In the genomic region with DNA sequence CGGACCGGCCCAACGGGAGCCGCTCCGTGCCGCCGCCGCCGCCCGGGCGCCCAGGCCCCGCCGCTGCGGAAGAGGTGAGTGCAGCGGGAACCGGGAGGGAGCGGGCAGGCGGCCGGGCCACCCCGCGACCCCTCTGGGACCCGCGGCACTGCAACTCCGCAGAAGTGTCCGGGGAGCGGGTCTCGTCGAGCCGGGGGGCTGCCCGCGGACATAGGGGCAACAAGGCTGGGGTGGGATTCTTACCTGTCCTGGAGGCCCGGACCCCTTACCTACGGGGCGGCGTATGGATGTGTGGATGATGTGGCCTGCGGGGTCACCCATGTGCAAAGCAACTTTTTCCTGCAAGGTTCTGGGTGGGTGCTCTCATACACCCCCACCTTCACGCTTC, we compare ENCODE assay signal across 9 cellular contexts. TPM values are rescaled to one million over a fixed set of nuclear protein-coding genes. Genes with fewer than 3 reads are reported as not detected.
DNase-seq lines count a peak whose midpoint lies in the region; ATAC-seq, FAIRE-seq and TF ChIP-seq lines count a peak whose summit lies in the region.
"Had no signal": no experiment of that assay in that cellular context is flagged by ENCODE, and none has a peak within 500 bp of the region (broad histone marks: within the 10 kb centered on the region; RNA-seq: fewer than 3 reads in every experiment).

No MANE protein-coding gene starts in this region.

- peaks cover 3% of the 10 kb centered on the region for H3K9me3 ChIP-seq in iPS-18c (ENCODE audit: control insufficient read depth, insufficient read depth, low read length)

- H3K27me3 Mint-ChIP-seq in HFFc6 (ENCODE audit: insufficient read depth): peaks cover 6% of the 10 kb centered on the region
- peaks cover 33% of the 10 kb centered on the region for H3K27me3 Mint-ChIP-seq in activated T-helper 2 cell treated with anti-CD3 and anti-CD28 coated beads, Interferon-gamma antibody, Interleukin-2, Interleukin-4, amounts not matched to agents 10 μg/mL and 5 μg/mL and 100 μg/mL, durations not matched to agents 14 hours and 24 hours and 36 hours (ENCODE audit: low read depth)
- H3K27me3 Mint-ChIP-seq in stimulated activated naive B cell treated with anti-CD40 and anti-IgM and Interleukin-4, amounts not matched to agents 10 μg/mL and 1 μg/mL and 100 μg/mL, for 72 hours: peaks cover 42% of the 10 kb centered on the region in 2 donors

- ATAC-seq in stimulated activated naive B cell treated with anti-CD40 and anti-IgM and Interleukin-4, amounts not matched to agents 10 μg/mL and 1 μg/mL and 100 μg/mL, for 72 hours (replicated peaks): no peak
- ATAC-seq in HG02852 (IDR thresholded peaks at IDR 0.05; ENCODE audit: unreplicated experiment): no peak

- FAIRE-seq in GM12891 (lab: Jason Lieb, UNC): no peak

- H3K36me3 Mint-ChIP-seq in HFFc6 (ENCODE audit: low read depth): no peaks in the 10 kb centered on the region
- H3K36me3 Mint-ChIP-seq in activated T-helper 2 cell treated with anti-CD3 and anti-CD28 coated beads, Interferon-gamma antibody, Interleukin-2, Interleukin-4, amounts not matched to agents 10 μg/mL and 5 μg/mL and 100 μg/mL, durations not matched to agents 14 hours and 24 hours and 36 hours (ENCODE audit: low read depth): no peaks in the 10 kb centered on the region
- H3K36me3 Mint-ChIP-seq in stimulated activated naive B cell treated with anti-CD40 and anti-IgM and Interleukin-4, amounts not matched to agents 10 μg/mL and 1 μg/mL and 100 μg/mL, for 72 hours: no peaks in the 10 kb centered on the region

- DNase-seq in HFFc6 (no peak), GM12891 (ENCODE audit: insufficient read length, low spot score) (no peak), DMS53 (lab: John Stamatoyannopoulos, UW) (no peak), G401 (ENCODE audit: low spot score) (no peak)
- no peak for DNase-seq in activated T-helper 2 cell treated with anti-CD3 and anti-CD28 coated beads, Interferon-gamma antibody, Interleukin-2, Interleukin-4, amounts not matched to agents 10 μg/mL and 5 μg/mL and 100 μg/mL, durations not matched to agents 14 hours and 24 hours and 36 hours (ENCODE audit: low spot score)
- no peak for DNase-seq in stimulated activated naive B cell treated with anti-CD40 and anti-IgM and Interleukin-4, amounts not matched to agents 10 μg/mL and 1 μg/mL and 100 μg/mL, for 72 hours

- no peaks in the 10 kb centered on the region for H3K9me3 Mint-ChIP-seq in HFFc6
- no peaks in the 10 kb centered on the region for H3K9me3 Mint-ChIP-seq in activated T-helper 2 cell treated with anti-CD3 and anti-CD28 coated beads, Interferon-gamma antibody, Interleukin-2, Interleukin-4, amounts not matched to agents 10 μg/mL and 5 μg/mL and 100 μg/mL, durations not matched to agents 14 hours and 24 hours and 36 hours
- H3K9me3 Mint-ChIP-seq in stimulated activated naive B cell treated with anti-CD40 and anti-IgM and Interleukin-4, amounts not matched to agents 10 μg/mL and 1 μg/mL and 100 μg/mL, for 72 hours: no peaks in the 10 kb centered on the region

- in situ Hi-C loops in G401 (cut with HindIII; ENCODE audit: low sequenced_read_pairs): no loop called here

- no peak for TF ChIP-seq POLR2A in GM12891 (IDR thresholded peaks at IDR 0.05; ENCODE audit: low read depth, low read length)

- TF ChIP-seq CTCF in HFFc6 (IDR thresholded peaks at IDR 0.05): no peak

- H3K4me3 Mint-ChIP-seq in HFFc6: peak overlapping the region; percentile 88
- peak overlapping the region; percentile 71 for H3K4me3 Mint-ChIP-seq in activated T-helper 2 cell treated with anti-CD3 and anti-CD28 coated beads, Interferon-gamma antibody, Interleukin-2, Interleukin-4, amounts not matched to agents 10 μg/mL and 5 μg/mL and 100 μg/mL, durations not matched to agents 14 hours and 24 hours and 36 hours (ENCODE audit: low read depth)
- H3K4me3 Mint-ChIP-seq in stimulated activated naive B cell treated with anti-CD40 and anti-IgM and Interleukin-4, amounts not matched to agents 10 μg/mL and 1 μg/mL and 100 μg/mL, for 72 hours: peak overlapping the region; percentile 63 to 68

- intact Hi-C loops in activated T-helper 2 cell treated with anti-CD3 and anti-CD28 coated beads, Interferon-gamma antibody, Interleukin-2, Interleukin-4, amounts not matched to agents 10 μg/mL and 5 μg/mL and 100 μg/mL, durations not matched to agents 14 hours and 24 hours and 36 hours (cut with micrococcal nuclease): no loop called here

- H3K4me1 Mint-ChIP-seq in HFFc6 (ENCODE audit: low read depth): peaks cover 41% of the 10 kb centered on the region
- peaks cover 5% of the 10 kb centered on the region for H3K4me1 Mint-ChIP-seq in activated T-helper 2 cell treated with anti-CD3 and anti-CD28 coated beads, Interferon-gamma antibody, Interleukin-2, Interleukin-4, amounts not matched to agents 10 μg/mL and 5 μg/mL and 100 μg/mL, durations not matched to agents 14 hours and 24 hours and 36 hours (ENCODE audit: low read depth)
- H3K4me1 Mint-ChIP-seq in stimulated activated naive B cell treated with anti-CD40 and anti-IgM and Interleukin-4, amounts not matched to agents 10 μg/mL and 1 μg/mL and 100 μg/mL, for 72 hours: peaks cover 12 to 18% of the 10 kb centered on the region in 2 donors

- H3K4me3 ChIP-seq in iPS-18c (ENCODE audit: insufficient read depth, low read depth, low read length): peak overlapping the region; percentile 71

- peak overlapping the region; percentile 67; the same call in 1 of the 2 replicates for H3K27ac Mint-ChIP-seq in HFFc6
- H3K27ac Mint-ChIP-seq in activated T-helper 2 cell treated with anti-CD3 and anti-CD28 coated beads, Interferon-gamma antibody, Interleukin-2, Interleukin-4, amounts not matched to agents 10 μg/mL and 5 μg/mL and 100 μg/mL, durations not matched to agents 14 hours and 24 hours and 36 hours: no peak overlapping the region
- peak overlapping the region; percentile 48 for H3K27ac Mint-ChIP-seq in stimulated activated naive B cell treated with anti-CD40 and anti-IgM and Interleukin-4, amounts not matched to agents 10 μg/mL and 1 μg/mL and 100 μg/mL, for 72 hours

TF ChIP-seq in GM12891, 5 proteins besides CTCF, POLR2A, EP300 and RAD21:
- TF ChIP-seq SPI1 (IDR thresholded peaks at IDR 0.05; ENCODE audit: low read depth, low read length): no peak
- TF ChIP-seq POLR2AphosphoS5 (IDR thresholded peaks at IDR 0.05; ENCODE audit: low read depth, low read length): no peak
- TF ChIP-seq POU2F2 (IDR thresholded peaks at IDR 0.05; ENCODE audit: low read depth, low read length): no peak
- TF ChIP-seq PAX5 (IDR thresholded peaks at IDR 0.05; ENCODE audit: insufficient read depth, low read length, severe bottlenecking): no peak
- no peak for TF ChIP-seq TAF1 (IDR thresholded peaks at IDR 0.05; ENCODE audit: low read depth, low read length)

RNA-seq across cellular contexts. Expression of gene SEMA3F, which starts 0.4 kb away (rescaled TPM):
- 10 to 100 TPM; 20.5 to 35.6 (median 22.8) TPM for total RNA-seq in HFFc6 (2021; fragmentation: NEBNext Ultra II Directional; extraction: Animal tissue kit (Norgen Biotek cat#: 25700))
- 0.11 and 0.21 TPM in 2 replicates for total RNA-seq in activated T-helper 2 cell treated with anti-CD3 and anti-CD28 coated beads, Interferon-gamma antibody, Interleukin-2, Interleukin-4, amounts not matched to agents 10 μg/mL and 5 μg/mL and 100 μg/mL, durations not matched to agents 14 hours and 24 hours and 36 hours
- 0.19 TPM for polyA plus RNA-seq in GM12891 (2012; ENCODE audit: low read depth, missing spikeins)
- total RNA-seq in G401 (2014; rRNA removed; shearing (Covaris generic)): 46.9 and 55.8 TPM in 2 replicates

RNA-seq across cellular contexts. Expression of gene GNAT1, which starts 35.9 kb away (rescaled TPM):
- total RNA-seq in HFFc6 (2021; fragmentation: NEBNext Ultra II Directional; extraction: Animal tissue kit (Norgen Biotek cat#: 25700)): not detected
- not detected in 2 replicates for total RNA-seq in activated T-helper 2 cell treated with anti-CD3 and anti-CD28 coated beads, Interferon-gamma antibody, Interleukin-2, Interleukin-4, amounts not matched to agents 10 μg/mL and 5 μg/mL and 100 μg/mL, durations not matched to agents 14 hours and 24 hours and 36 hours
- not detected for polyA plus RNA-seq in GM12891 (2012; ENCODE audit: low read depth, missing spikeins)
- not detected in 2 replicates for total RNA-seq in G401 (2014; rRNA removed; shearing (Covaris generic))
- total RNA-seq: mucosa of gallbladder had no signal

RNA-seq across cellular contexts. Expression of gene SLC38A3, which starts 49.6 kb away (rescaled TPM):
- total RNA-seq in HFFc6 (2021; fragmentation: NEBNext Ultra II Directional; extraction: Animal tissue kit (Norgen Biotek cat#: 25700)): under 1 TPM in 2 of 6 experiments, not detected in 4; 0.16 to 0.24 TPM
- total RNA-seq in activated T-helper 2 cell treated with anti-CD3 and anti-CD28 coated beads, Interferon-gamma antibody, Interleukin-2, Interleukin-4, amounts not matched to agents 10 μg/mL and 5 μg/mL and 100 μg/mL, durations not matched to agents 14 hours and 24 hours and 36 hours: not detected in 2 replicates
- not detected for polyA plus RNA-seq in GM12891 (2012; ENCODE audit: low read depth, missing spikeins)
- total RNA-seq in G401 (2014; rRNA removed; shearing (Covaris generic)): 1.1 and 3.0 TPM in 2 replicates

Comparison
In these comparisons a context has a peak if more than half of its experiments do, and no peak if none do; other contexts are left out.
1. RNA of gene SEMA3F, which starts 0.4 kb away (total RNA-seq): 46.9 to 55.8 TPM in G401 and 20.5 to 35.6 TPM in HFFc6; 0.11 to 0.21 TPM in activated T-helper 2 cell treated with anti-CD3 and anti-CD28 coated beads, Interferon-gamma antibody, Interleukin-2, Interleukin-4, amounts not matched to agents 10 μg/mL and 5 μg/mL and 100 μg/mL, durations not matched to agents 14 hours and 24 hours and 36 hours; every median in the first group is over 10 times any median in the second.
2. Peak in every context shown above with its lines, with median percentiles within 50 percentile points of each other: H3K4me3 Mint-ChIP-seq.